In the genomic region with DNA sequence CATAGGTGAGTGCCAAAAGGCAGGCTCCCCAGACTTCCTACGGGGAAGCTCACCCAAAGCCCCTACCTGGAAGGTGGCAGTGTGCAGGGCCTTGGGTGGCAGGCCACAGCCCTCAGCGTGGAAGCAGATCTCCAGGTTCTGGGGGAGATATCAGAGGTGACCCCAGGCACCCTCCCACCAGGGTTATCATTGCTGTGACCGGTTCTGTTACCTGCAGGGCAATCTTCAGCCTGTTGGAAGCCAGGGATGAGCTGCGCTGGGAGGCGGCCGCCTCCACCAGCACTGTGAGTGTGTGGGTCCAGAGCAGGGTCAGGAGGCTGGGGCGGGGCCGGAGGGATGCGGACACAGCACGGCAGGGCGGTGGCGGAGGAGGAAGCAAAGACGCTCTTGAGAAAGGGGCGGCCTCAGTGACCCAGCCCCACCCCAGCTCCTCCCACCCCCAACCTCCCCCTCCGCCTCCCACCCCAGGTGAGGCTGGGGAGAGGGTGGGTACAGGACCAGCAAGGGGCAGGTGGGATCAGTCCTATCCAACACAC, we compare ENCODE assay signal across 20 cellular contexts. TPM values are rescaled to one million over a fixed set of nuclear protein-coding genes. Genes with fewer than 3 reads are reported as not detected.
A peak's percentile ranks its signal among the peaks of the same experiment; 100 is the strongest.
DNase-seq lines count a peak whose midpoint lies in the region; ATAC-seq and TF ChIP-seq lines count a peak whose summit lies in the region.
"Had no signal": no experiment of that assay in that cellular context is flagged by ENCODE, and none has a peak within 500 bp of the region (broad histone marks: within the 10 kb centered on the region; RNA-seq: fewer than 3 reads in every experiment).

No MANE protein-coding gene starts in this region.

- peak overlapping the region in 1 of 7 donors; percentile 23 for H3K4me3 Mint-ChIP-seq in CD8-positive, alpha-beta memory T cell
- H3K4me3 Mint-ChIP-seq in dendritic cell treated with granulocyte-macrophage colony-stimulating factor and Interleukin-4, amounts not matched to agents 40 ng/mL and 50 ng/mL, for 4 days: peak overlapping the region; percentile 39
- no peak overlapping the region for H3K4me3 Mint-ChIP-seq in natural killer cell
- H3K4me3 Mint-ChIP-seq: T-helper 1 cell treated with Interleukin-12 subunit alpha and Interleukin-12 subunit beta and Interleukin-4 antibody, amounts not matched to agents 30 μg/mL and 1 μg/mL, for 36 hours had no signal

- CTCF ChIA-PET in CD8-positive, alpha-beta memory T cell (lab: Charles Lee): interaction anchor here (0.6 to 2.7 kb wide), 9 partner anchors 16 to 84 kb away, joined by 3 to 10 read pairs (median 4); a partner anchor contains a TSS

- H3K27ac ChIP-seq in CD8-positive, alpha-beta memory T cell (ENCODE audit: low read depth, low read length): peak overlapping the region; percentile 9
- H3K27ac ChIP-seq in HUES6 (ENCODE audit: low read depth, low read length): no peak overlapping the region
- H3K27ac ChIP-seq: PC-9, SJCRH30, testis had no signal

- peaks cover 43% of the 10 kb centered on the region for H3K4me1 ChIP-seq in CD8-positive, alpha-beta memory T cell (ENCODE audit: insufficient read depth, low read length)
- peaks cover 55% of the 10 kb centered on the region for H3K4me1 ChIP-seq in HUES6 (ENCODE audit: control insufficient read depth, insufficient read depth, low read length)
- H3K4me1 ChIP-seq: HAP-1 had no signal

- no peaks in the 10 kb centered on the region for H3K27me3 ChIP-seq in CD8-positive, alpha-beta memory T cell (ENCODE audit: insufficient read depth, low read length, poor library complexity, severe bottlenecking)
- H3K27me3 ChIP-seq in HUES6 (ENCODE audit: control insufficient read depth, insufficient read depth, low read length): no peaks in the 10 kb centered on the region
- H3K27me3 ChIP-seq: MG63, SJCRH30, testis had no signal

- POLR2A ChIA-PET in CD8-positive, alpha-beta memory T cell (lab: Charles Lee): interaction anchor here (1.4 kb wide), 1 partner anchor 54 kb away, joined by 7 read pairs; no protein-coding TSS in a partner anchor

- no peaks in the 10 kb centered on the region for H3K9me3 Mint-ChIP-seq in CD8-positive, alpha-beta memory T cell
- no peaks in the 10 kb centered on the region for H3K9me3 Mint-ChIP-seq in dendritic cell treated with granulocyte-macrophage colony-stimulating factor and Interleukin-4, amounts not matched to agents 40 ng/mL and 50 ng/mL, for 4 days
- no peaks in the 10 kb centered on the region for H3K9me3 Mint-ChIP-seq in natural killer cell
- H3K9me3 Mint-ChIP-seq: T-helper 1 cell treated with Interleukin-12 subunit alpha and Interleukin-12 subunit beta and Interleukin-4 antibody, amounts not matched to agents 30 μg/mL and 1 μg/mL, for 36 hours had no signal

- no peak for DNase-seq in CD8-positive, alpha-beta memory T cell
- no peak for DNase-seq in natural killer cell
- DNase-seq: DMS79 treated with DMSO at 0.1 percent for 48 hours; IMR-90; left cardiac atrium; MG63; NCI-H146; NCI-H82; PC-9; SJCRH30; stimulated activated CD4-positive, alpha-beta T cell treated with anti-CD3 and anti-CD28 coated beads, Interleukin-15, amount 100 ng/mL, for 24 hours; testis had no signal

- H3K36me3 ChIP-seq in CD8-positive, alpha-beta memory T cell (ENCODE audit: insufficient read depth, low read length): peaks cover 36% of the 10 kb centered on the region
- H3K36me3 ChIP-seq in HUES6 (ENCODE audit: control insufficient read depth, insufficient read depth, low read length): peaks cover 6% of the 10 kb centered on the region
- H3K36me3 ChIP-seq: HAP-1, MG63, SJCRH30 had no signal

- peaks cover 0 to 71% (median 4%) of the 10 kb centered on the region in 3 donors for H3K36me3 Mint-ChIP-seq in CD8-positive, alpha-beta memory T cell
- H3K36me3 Mint-ChIP-seq in dendritic cell treated with granulocyte-macrophage colony-stimulating factor and Interleukin-4, amounts not matched to agents 40 ng/mL and 50 ng/mL, for 4 days (ENCODE audit: low read depth): peaks cover 99% of the 10 kb centered on the region
- no peaks in the 10 kb centered on the region for H3K36me3 Mint-ChIP-seq in natural killer cell

- H3K27me3 Mint-ChIP-seq in CD8-positive, alpha-beta memory T cell: no peaks in the 10 kb centered on the region
- H3K27me3 Mint-ChIP-seq in dendritic cell treated with granulocyte-macrophage colony-stimulating factor and Interleukin-4, amounts not matched to agents 40 ng/mL and 50 ng/mL, for 4 days: no peaks in the 10 kb centered on the region
- H3K27me3 Mint-ChIP-seq in natural killer cell (ENCODE audit: low read depth in 2 of 2): no peaks in the 10 kb centered on the region

- H3K4me1 Mint-ChIP-seq in CD8-positive, alpha-beta memory T cell: peaks cover 35 to 50% (median 39%) of the 10 kb centered on the region in 3 donors
- H3K4me1 Mint-ChIP-seq in dendritic cell treated with granulocyte-macrophage colony-stimulating factor and Interleukin-4, amounts not matched to agents 40 ng/mL and 50 ng/mL, for 4 days (ENCODE audit: low read depth): peaks cover 53% of the 10 kb centered on the region
- H3K4me1 Mint-ChIP-seq in natural killer cell: peaks cover 29 to 54% of the 10 kb centered on the region in 2 donors

- H3K27ac Mint-ChIP-seq in CD8-positive, alpha-beta memory T cell: peak overlapping the region in 7 of 8 donors; percentile 52 to 99 (median 90)
- H3K27ac Mint-ChIP-seq in dendritic cell treated with granulocyte-macrophage colony-stimulating factor and Interleukin-4, amounts not matched to agents 40 ng/mL and 50 ng/mL, for 4 days: peak overlapping the region; percentile 84
- peak overlapping the region; percentile 97 to 99 for H3K27ac Mint-ChIP-seq in natural killer cell

- intact Hi-C loops in dendritic cell treated with granulocyte-macrophage colony-stimulating factor and Interleukin-4, amounts not matched to agents 40 ng/mL and 50 ng/mL, for 4 days (cut with micrococcal nuclease): loop anchor here (5.0 kb wide), 1 partner anchor 69 kb away; no protein-coding TSS in a partner anchor
- intact Hi-C loops in natural killer cell (cut with micrococcal nuclease): no loop called here

- H3K4me3 ChIP-seq in CD8-positive, alpha-beta memory T cell (ENCODE audit: low read length): no peak overlapping the region
- peak overlapping the region; percentile 45 for H3K4me3 ChIP-seq in HUES6 (ENCODE audit: low read depth, low read length)
- H3K4me3 ChIP-seq: HAP-1, MG63, PC-9, SJCRH30, testis had no signal

- no peak overlapping the region for H3K9ac ChIP-seq in HUES6 (ENCODE audit: low read length)

- ATAC-seq in natural killer cell (no peak), HG03442 (IDR thresholded peaks at IDR 0.05; ENCODE audit: unreplicated experiment) (no peak), GM19023 (IDR thresholded peaks at IDR 0.05; ENCODE audit: unreplicated experiment) (no peak), HG03457 (IDR thresholded peaks at IDR 0.05; ENCODE audit: unreplicated experiment) (no peak)
- ATAC-seq: left cardiac atrium, right cardiac atrium had no signal

- H3K9me3 ChIP-seq in CD8-positive, alpha-beta memory T cell (ENCODE audit: low read length): no peaks in the 10 kb centered on the region
- no peaks in the 10 kb centered on the region for H3K9me3 ChIP-seq in HUES6 (ENCODE audit: control insufficient read depth, insufficient read depth, low read depth, low read length)
- H3K9me3 ChIP-seq: HAP-1, MG63, SJCRH30, testis had no signal

- no peak for TF ChIP-seq CTCF in natural killer cell (IDR thresholded peaks at IDR 0.05)

RNA-seq across cellular contexts. Expression of a gene that starts 13.1 kb away (rescaled TPM):
- total RNA-seq in CD8-positive, alpha-beta memory T cell: 100 to 1,000 TPM; 143 to 154 TPM
- polyA plus RNA-seq in CD8-positive, alpha-beta memory T cell: 90.3 TPM
- 100 to 1,000 TPM; 269 to 279 (median 277) TPM for total RNA-seq in natural killer cell

RNA-seq across cellular contexts. Expression of a gene that starts 24.0 kb away (rescaled TPM):
- total RNA-seq in CD8-positive, alpha-beta memory T cell: 10 to 100 TPM; 47.5 to 53.2 TPM
- polyA plus RNA-seq in CD8-positive, alpha-beta memory T cell: 129 TPM
- total RNA-seq in natural killer cell: 100 to 1,000 TPM in 1 of 3 donors, 10 to 100 TPM in 2; 81.1 to 106 (median 95.2) TPM

RNA-seq across cellular contexts. Expression of a gene that starts 46.5 kb away (rescaled TPM):
- 10 to 100 TPM; 24.4 to 29.3 TPM for total RNA-seq in CD8-positive, alpha-beta memory T cell
- polyA plus RNA-seq in CD8-positive, alpha-beta memory T cell: 32.8 TPM
- total RNA-seq in natural killer cell: 10 to 100 TPM; 44.2 to 51.3 (median 44.5) TPM

RNA-seq across cellular contexts. Expression of a gene that starts 47.3 kb away (rescaled TPM):
- total RNA-seq in CD8-positive, alpha-beta memory T cell: 10 to 100 TPM; 12.6 to 14.1 TPM
- 17.6 TPM for polyA plus RNA-seq in CD8-positive, alpha-beta memory T cell
- 1 to 10 TPM; 1.2 to 2.5 (median 2.0) TPM for total RNA-seq in natural killer cell
